In the genomic region with DNA sequence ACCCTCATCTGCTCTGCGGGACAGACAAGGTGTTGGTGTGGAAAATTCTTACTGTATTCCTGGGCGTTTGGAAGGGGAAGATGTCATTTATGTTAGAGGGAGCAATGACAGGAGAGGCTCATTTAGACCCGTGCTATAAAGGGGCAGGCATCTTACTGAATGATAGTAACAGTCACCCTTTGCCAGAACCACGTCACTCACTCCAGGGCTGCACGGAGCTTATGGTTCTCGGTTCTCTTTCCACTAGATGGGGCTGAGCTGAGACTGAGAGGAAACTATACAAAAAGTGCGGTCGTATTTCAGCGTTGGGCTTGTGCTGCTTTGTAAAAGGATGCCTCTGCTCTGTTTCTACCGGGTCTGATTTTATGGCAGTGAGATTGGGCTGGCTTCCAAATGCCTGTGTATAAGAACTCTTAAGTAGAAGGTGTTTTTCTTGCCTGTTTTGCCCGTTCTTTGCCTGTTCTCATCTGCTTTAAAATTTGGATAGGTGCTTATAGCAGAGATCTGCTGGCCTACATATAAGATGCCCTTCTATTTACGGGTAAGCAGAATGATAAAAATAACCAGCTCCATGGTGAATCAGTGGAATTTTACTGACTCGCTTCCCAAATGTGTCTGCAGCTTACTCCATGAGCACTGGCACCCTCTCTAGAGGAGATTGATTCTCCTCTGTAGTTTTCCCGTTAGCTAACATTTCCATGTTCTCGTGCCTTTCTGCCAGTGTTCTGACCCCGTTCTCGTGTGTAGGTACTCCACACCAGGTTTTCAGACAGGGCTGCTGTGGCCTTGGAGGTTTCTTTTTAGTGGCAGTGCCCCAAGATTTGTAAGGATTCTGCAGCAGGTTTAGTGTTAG, we compare ENCODE assay signal across 1 cellular context.
A peak's percentile ranks its signal among the peaks of the same experiment; 100 is the strongest.
TF ChIP-seq lines count a peak whose summit lies in the region.

No MANE protein-coding gene starts in this region.

TF ChIP-seq in HEK293, 187 proteins besides CTCF, POLR2A, EP300 and RAD21 (continued from another document and continues in another):
- TF ChIP-seq, protein P1, sequence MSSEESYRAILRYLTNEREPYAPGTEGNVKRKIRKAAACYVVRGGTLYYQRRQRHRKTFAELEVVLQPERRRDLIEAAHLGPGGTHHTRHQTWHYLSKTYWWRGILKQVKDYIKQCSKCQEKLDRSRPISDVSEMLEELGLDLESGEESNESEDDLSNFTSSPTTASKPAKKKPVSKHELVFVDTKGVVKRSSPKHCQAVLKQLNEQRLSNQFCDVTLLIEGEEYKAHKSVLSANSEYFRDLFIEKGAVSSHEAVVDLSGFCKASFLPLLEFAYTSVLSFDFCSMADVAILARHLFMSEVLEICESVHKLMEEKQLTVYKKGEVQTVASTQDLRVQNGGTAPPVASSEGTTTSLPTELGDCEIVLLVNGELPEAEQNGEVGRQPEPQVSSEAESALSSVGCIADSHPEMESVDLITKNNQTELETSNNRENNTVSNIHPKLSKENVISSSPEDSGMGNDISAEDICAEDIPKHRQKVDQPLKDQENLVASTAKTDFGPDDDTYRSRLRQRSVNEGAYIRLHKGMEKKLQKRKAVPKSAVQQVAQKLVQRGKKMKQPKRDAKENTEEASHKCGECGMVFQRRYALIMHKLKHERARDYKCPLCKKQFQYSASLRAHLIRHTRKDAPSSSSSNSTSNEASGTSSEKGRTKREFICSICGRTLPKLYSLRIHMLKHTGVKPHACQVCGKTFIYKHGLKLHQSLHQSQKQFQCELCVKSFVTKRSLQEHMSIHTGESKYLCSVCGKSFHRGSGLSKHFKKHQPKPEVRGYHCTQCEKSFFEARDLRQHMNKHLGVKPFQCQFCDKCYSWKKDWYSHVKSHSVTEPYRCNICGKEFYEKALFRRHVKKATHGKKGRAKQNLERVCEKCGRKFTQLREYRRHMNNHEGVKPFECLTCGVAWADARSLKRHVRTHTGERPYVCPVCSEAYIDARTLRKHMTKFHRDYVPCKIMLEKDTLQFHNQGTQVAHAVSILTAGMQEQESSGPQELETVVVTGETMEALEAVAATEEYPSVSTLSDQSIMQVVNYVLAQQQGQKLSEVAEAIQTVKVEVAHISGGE (tag by site-specific recombination; conservative IDR thresholded peaks at IDR 0.05; ENCODE audit: low read depth) = peak; percentile 69
- TF ChIP-seq TRIM28 (IDR thresholded peaks at IDR 0.05; ENCODE audit: borderline replicate concordance, low read length) (peak; percentile 94), ZNF660 (tag by site-specific recombination; IDR thresholded peaks at IDR 0.05) (peak; percentile 69; the same call in 1 of the 2 replicates), ZNF239 (tag by site-specific recombination; IDR thresholded peaks at IDR 0.05) (no peak), FEZF1 (tag by site-specific recombination; IDR thresholded peaks at IDR 0.05) (0 out of 2 replicates have a peak, but pooled peaks have one; percentile 30), ZNF274 (IDR thresholded peaks at IDR 0.05; ENCODE audit: low read length) (no peak), ZNF274 (tag by site-specific recombination; IDR thresholded peaks at IDR 0.05; ENCODE audit: borderline replicate concordance) (no peak), ZEB2 (tag by site-specific recombination; IDR thresholded peaks at IDR 0.05) (peak; percentile 36; the same call in 1 of the 2 replicates), ZNF785 (tag by site-specific recombination; IDR thresholded peaks at IDR 0.05) (no peak), SP7 (tag by site-specific recombination; IDR thresholded peaks at IDR 0.05) (peak; percentile 73), ZNF335 (tag by site-specific recombination; conservative IDR thresholded peaks at IDR 0.05) (peak; percentile 98), ZSCAN30 (tag by site-specific recombination; IDR thresholded peaks at IDR 0.05) (0 out of 2 replicates have a peak, but pooled peaks have one; percentile 11), ZNF629 (tag by site-specific recombination; IDR thresholded peaks at IDR 0.05) (peak; percentile 91), ZNF324 (tag by site-specific recombination; IDR thresholded peaks at IDR 0.05) (no peak), ZNF202 (tag by site-specific recombination; IDR thresholded peaks at IDR 0.05; ENCODE audit: borderline replicate concordance) (no peak), ZBTB8A (tag by site-specific recombination; IDR thresholded peaks at IDR 0.05) (0 out of 2 replicates have a peak, but pooled peaks have one; percentile 33), MZF1 (tag by site-specific recombination; IDR thresholded peaks at IDR 0.05; ENCODE audit: borderline replicate concordance) (peak; percentile 35; the same call in 1 of the 2 replicates), ZNF155 (tag by site-specific recombination; IDR thresholded peaks at IDR 0.05) (no peak), KLF1 (tag by site-specific recombination; IDR thresholded peaks at IDR 0.05) (0 out of 2 replicates have a peak, but pooled peaks have one; percentile 1), ZNF843 (tag by site-specific recombination; IDR thresholded peaks at IDR 0.05) (no peak), WT1 (tag by site-specific recombination; IDR thresholded peaks at IDR 0.05) (peak; percentile 59; the same call in 1 of the 2 replicates), ZSCAN23 (tag by site-specific recombination; IDR thresholded peaks at IDR 0.05) (no peak), ZNF280D (tag by site-specific recombination; IDR thresholded peaks at IDR 0.05) (no peak), ZNF266 (tag by site-specific recombination; IDR thresholded peaks at IDR 0.05; ENCODE audit: low read depth) (no peak), ZNF140 (tag by site-specific recombination; IDR thresholded peaks at IDR 0.05) (peak; percentile 76; the same call in 1 of the 2 replicates), ZNF510 (tag by site-specific recombination; IDR thresholded peaks at IDR 0.05; ENCODE audit: insufficient replicate concordance) (peak; percentile 66), ZNF175 (tag by site-specific recombination; IDR thresholded peaks at IDR 0.05) (no peak), ZNF366 (tag by site-specific recombination; conservative IDR thresholded peaks at IDR 0.05) (peak; percentile 62; the same call in 1 of the 2 replicates), ZNF677 (tag by site-specific recombination; IDR thresholded peaks at IDR 0.05) (no peak), SETDB1 (IDR thresholded peaks at IDR 0.05; ENCODE audit: insufficient read length, low read length) (no peak), ZNF549 (tag by site-specific recombination; IDR thresholded peaks at IDR 0.05) (no peak), ZSCAN4 (tag by site-specific recombination; IDR thresholded peaks at IDR 0.05) (no peak), ZNF707 (tag by site-specific recombination; IDR thresholded peaks at IDR 0.05) (no peak), KLF9 (tag by site-specific recombination; IDR thresholded peaks at IDR 0.05; ENCODE audit: low read depth) (no peak), ZNF521 (tag by site-specific recombination; IDR thresholded peaks at IDR 0.05) (no peak), ZNF211 (tag by site-specific recombination; IDR thresholded peaks at IDR 0.05; ENCODE audit: low read depth) (no peak), ZNF623 (tag by site-specific recombination; IDR thresholded peaks at IDR 0.05) (no peak), PRDM4 (tag by site-specific recombination; IDR thresholded peaks at IDR 0.05) (peak; percentile 99), ATF2 (tag by site-specific recombination; IDR thresholded peaks at IDR 0.05; ENCODE audit: low read depth) (peak; percentile 61)
- TF ChIP-seq, protein P2, sequence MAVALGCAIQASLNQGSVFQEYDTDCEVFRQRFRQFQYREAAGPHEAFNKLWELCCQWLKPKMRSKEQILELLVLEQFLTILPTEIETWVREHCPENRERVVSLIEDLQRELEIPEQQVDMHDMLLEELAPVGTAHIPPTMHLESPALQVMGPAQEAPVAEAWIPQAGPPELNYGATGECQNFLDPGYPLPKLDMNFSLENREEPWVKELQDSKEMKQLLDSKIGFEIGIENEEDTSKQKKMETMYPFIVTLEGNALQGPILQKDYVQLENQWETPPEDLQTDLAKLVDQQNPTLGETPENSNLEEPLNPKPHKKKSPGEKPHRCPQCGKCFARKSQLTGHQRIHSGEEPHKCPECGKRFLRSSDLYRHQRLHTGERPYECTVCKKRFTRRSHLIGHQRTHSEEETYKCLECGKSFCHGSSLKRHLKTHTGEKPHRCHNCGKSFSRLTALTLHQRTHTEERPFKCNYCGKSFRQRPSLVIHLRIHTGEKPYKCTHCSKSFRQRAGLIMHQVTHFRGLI (tag by site-specific recombination; IDR thresholded peaks at IDR 0.05) = peak; percentile 92
- TF ChIP-seq, protein P3, sequence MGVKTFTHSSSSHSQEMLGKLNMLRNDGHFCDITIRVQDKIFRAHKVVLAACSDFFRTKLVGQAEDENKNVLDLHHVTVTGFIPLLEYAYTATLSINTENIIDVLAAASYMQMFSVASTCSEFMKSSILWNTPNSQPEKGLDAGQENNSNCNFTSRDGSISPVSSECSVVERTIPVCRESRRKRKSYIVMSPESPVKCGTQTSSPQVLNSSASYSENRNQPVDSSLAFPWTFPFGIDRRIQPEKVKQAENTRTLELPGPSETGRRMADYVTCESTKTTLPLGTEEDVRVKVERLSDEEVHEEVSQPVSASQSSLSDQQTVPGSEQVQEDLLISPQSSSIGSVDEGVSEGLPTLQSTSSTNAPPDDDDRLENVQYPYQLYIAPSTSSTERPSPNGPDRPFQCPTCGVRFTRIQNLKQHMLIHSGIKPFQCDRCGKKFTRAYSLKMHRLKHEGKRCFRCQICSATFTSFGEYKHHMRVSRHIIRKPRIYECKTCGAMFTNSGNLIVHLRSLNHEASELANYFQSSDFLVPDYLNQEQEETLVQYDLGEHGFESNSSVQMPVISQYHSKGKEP (tag by site-specific recombination; IDR thresholded peaks at IDR 0.05) = no peak
- TF ChIP-seq, protein P4, sequence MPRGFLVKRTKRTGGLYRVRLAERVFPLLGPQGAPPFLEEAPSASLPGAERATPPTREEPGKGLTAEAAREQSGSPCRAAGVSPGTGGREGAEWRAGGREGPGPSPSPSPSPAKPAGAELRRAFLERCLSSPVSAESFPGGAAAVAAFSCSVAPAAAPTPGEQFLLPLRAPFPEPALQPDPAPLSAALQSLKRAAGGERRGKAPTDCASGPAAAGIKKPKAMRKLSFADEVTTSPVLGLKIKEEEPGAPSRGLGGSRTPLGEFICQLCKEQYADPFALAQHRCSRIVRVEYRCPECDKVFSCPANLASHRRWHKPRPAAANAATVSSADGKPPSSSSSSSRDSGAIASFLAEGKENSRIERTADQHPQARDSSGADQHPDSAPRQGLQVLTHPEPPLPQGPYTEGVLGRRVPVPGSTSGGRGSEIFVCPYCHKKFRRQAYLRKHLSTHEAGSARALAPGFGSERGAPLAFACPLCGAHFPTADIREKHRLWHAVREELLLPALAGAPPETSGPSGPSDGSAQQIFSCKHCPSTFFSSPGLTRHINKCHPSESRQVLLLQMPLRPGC (tag by site-specific recombination; IDR thresholded peaks at IDR 0.05) = no peak
